Comparison of ENCODE assay signal across 15 cellular contexts in the genomic region with DNA sequence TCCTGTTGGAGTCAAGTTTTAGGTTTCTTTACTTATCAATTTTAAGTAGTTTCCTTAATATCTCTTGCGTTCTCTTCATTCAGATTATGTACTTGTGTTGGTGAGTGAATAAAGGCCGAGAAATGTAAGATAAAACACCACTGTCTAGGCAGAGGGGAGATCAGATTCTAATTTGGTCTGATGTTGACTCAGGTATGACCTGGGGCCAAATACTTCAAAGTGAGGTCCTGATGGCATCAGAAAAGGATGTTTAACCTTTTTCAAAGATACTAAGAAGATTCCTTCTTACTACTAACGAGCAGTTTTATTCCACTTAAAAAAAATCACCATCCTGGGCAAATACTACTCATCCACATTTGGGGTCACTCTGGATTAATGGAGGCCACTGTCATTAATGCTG. TPM values are rescaled to one million over a fixed set of nuclear protein-coding genes. Genes with fewer than 3 reads are reported as not detected.
A peak's percentile ranks its signal among the peaks of the same experiment; 100 is the strongest.
DNase-seq lines count a peak whose midpoint lies in the region; ATAC-seq and TF ChIP-seq lines count a peak whose summit lies in the region.
"Had no signal": no experiment of that assay in that cellular context is flagged by ENCODE, and none has a peak within 500 bp of the region (broad histone marks: within the 10 kb centered on the region; RNA-seq: fewer than 3 reads in every experiment).

No MANE protein-coding gene starts in this region.

- H3K4ac ChIP-seq in trophoblast cell (ENCODE audit: low read depth, low read length): no peak overlapping the region

- no peaks in the 10 kb centered on the region for H3K9me3 Mint-ChIP-seq in HFFc6
- no peaks in the 10 kb centered on the region for H3K9me3 Mint-ChIP-seq in central memory CD8-positive, alpha-beta T cell
- no peaks in the 10 kb centered on the region for H3K9me3 Mint-ChIP-seq in stimulated activated effector memory CD8-positive, alpha-beta T cell treated with anti-CD3 and anti-CD28 coated beads, Interleukin-12 subunit alpha, Interleukin-12 subunit beta, amount 100 ng/mL, for 72 hours
- no peaks in the 10 kb centered on the region for H3K9me3 Mint-ChIP-seq in Calu3 (ENCODE audit: low read depth, unreplicated experiment)
- H3K9me3 Mint-ChIP-seq: GM23338 had no signal

- H3K27me3 ChIP-seq in SJSA1 (replicated peaks): no peaks in the 10 kb centered on the region
- no peaks in the 10 kb centered on the region for H3K27me3 ChIP-seq in trophoblast cell (ENCODE audit: insufficient read depth, low read length)
- no peaks in the 10 kb centered on the region for H3K27me3 ChIP-seq in breast epithelium

- H2BK12ac ChIP-seq in trophoblast cell (ENCODE audit: low read length): no peak overlapping the region

- H3K79me2 ChIP-seq in trophoblast cell (ENCODE audit: control insufficient read depth, insufficient read depth, low read length, poor library complexity): no peaks in the 10 kb centered on the region

- no peak overlapping the region for H2AK5ac ChIP-seq in trophoblast cell (ENCODE audit: low read length)

- H3K36me3 Mint-ChIP-seq in HFFc6 (ENCODE audit: low read depth) (peaks cover 89% of the 10 kb centered on the region), Calu3 (ENCODE audit: insufficient read depth, unreplicated experiment) (peaks cover 48% of the 10 kb centered on the region)
- H3K36me3 Mint-ChIP-seq in central memory CD8-positive, alpha-beta T cell (ENCODE audit: insufficient read depth): peaks cover 46% of the 10 kb centered on the region
- H3K36me3 Mint-ChIP-seq in stimulated activated effector memory CD8-positive, alpha-beta T cell treated with anti-CD3 and anti-CD28 coated beads, Interleukin-12 subunit alpha, Interleukin-12 subunit beta, amount 100 ng/mL, for 72 hours: peaks cover 85% of the 10 kb centered on the region

- intact Hi-C loops in Calu3 (cut with micrococcal nuclease; ENCODE audit: unreplicated experiment) (no loop called here), breast epithelium (cut with DNase I; ENCODE audit: low total_unique reads) (no loop called here)

- no TSS peak for BruUV-seq in Calu3 (replicated peaks; lab: Mats Ljungman, UMichigan)

- H3K4me2 ChIP-seq in trophoblast cell (ENCODE audit: low read length): no peak overlapping the region
- H3K4me2 ChIP-seq: GM23338 had no signal

- H3K9me3 ChIP-seq in SJSA1 (replicated peaks) (no peaks in the 10 kb centered on the region), trophoblast cell (ENCODE audit: insufficient read depth, low read depth, low read length) (peaks cover 3% of the 10 kb centered on the region), breast epithelium (no peaks in the 10 kb centered on the region)
- H3K9me3 ChIP-seq: HAP-1 had no signal

- no peak overlapping the region for H3K9ac ChIP-seq in trophoblast cell (ENCODE audit: low read length)

- no peak overlapping the region for H2AFZ ChIP-seq in trophoblast cell (ENCODE audit: insufficient read depth, low read length, poor library complexity)
- H2AFZ ChIP-seq: GM23338 had no signal

- H3K4me1 ChIP-seq in SJSA1 (replicated peaks): peaks cover 55% of the 10 kb centered on the region
- peaks cover 0 to 2% of the 10 kb centered on the region in 2 experiments for H3K4me1 ChIP-seq in trophoblast cell (ENCODE audit: control insufficient read depth in 1 of 2, insufficient read depth in 2 of 2, low read length in 2 of 2)
- no peaks in the 10 kb centered on the region for H3K4me1 ChIP-seq in breast epithelium
- H3K4me1 ChIP-seq: HAP-1 had no signal

- H2BK120ac ChIP-seq in trophoblast cell (ENCODE audit: insufficient read depth, low read length, poor library complexity): no peak overlapping the region

- H3K4me3 ChIP-seq in SJSA1: no peak overlapping the region
- no peak overlapping the region for H3K4me3 ChIP-seq in trophoblast cell (ENCODE audit: low read depth, low read length)
- no peak overlapping the region for H3K4me3 ChIP-seq in breast epithelium
- H3K4me3 ChIP-seq: GM23338, HAP-1 had no signal

- DNase-seq in HFFc6 (no peak), SJSA1 (ENCODE audit: low read depth in 1 of 2, low spot score in 2 of 2) (no peak), trophoblast cell (peak; percentile 81 to 93), Calu3 (no peak), breast epithelium (ENCODE audit: low spot score in 2 of 2) (no peak)
- DNase-seq in central memory CD8-positive, alpha-beta T cell (ENCODE audit: low spot score in 2 of 2): no peak
- no peak for DNase-seq in stimulated activated effector memory CD8-positive, alpha-beta T cell treated with anti-CD3 and anti-CD28 coated beads, Interleukin-12 subunit alpha, Interleukin-12 subunit beta, amount 100 ng/mL, for 72 hours (ENCODE audit: low spot score in 2 of 2)
- DNase-seq: C1 segment of cervical spinal cord; CD4-positive, alpha-beta memory T cell; COR-L47; DMS153; DND-41 had no signal

- no CpG with 5 or more reads among the region's 3 CpGs for WGBS in trophoblast cell (ENCODE audit: extremely low coverage, insufficient coverage, insufficient read length)

- no peak for ATAC-seq in central memory CD8-positive, alpha-beta T cell (replicated peaks; ENCODE audit: extremely low read depth, poor library complexity, severe bottlenecking)
- ATAC-seq in stimulated activated effector memory CD8-positive, alpha-beta T cell treated with anti-CD3 and anti-CD28 coated beads, Interleukin-12 subunit alpha, Interleukin-12 subunit beta, amount 100 ng/mL, for 72 hours: no peak
- no peak for ATAC-seq in GM21717 (IDR thresholded peaks at IDR 0.05; ENCODE audit: unreplicated experiment)
- ATAC-seq: GM23338 had no signal

- H3K23ac ChIP-seq in trophoblast cell (ENCODE audit: low read length): no peak overlapping the region

- CTCF ChIA-PET in Calu3 (lab: Charles Lee): no interaction called here

- H3K27ac Mint-ChIP-seq in HFFc6 (peak overlapping the region; percentile 97), Calu3 (ENCODE audit: unreplicated experiment) (no peak overlapping the region)
- H3K27ac Mint-ChIP-seq in central memory CD8-positive, alpha-beta T cell (ENCODE audit: low read depth): peak overlapping the region; percentile 22
- no peak overlapping the region for H3K27ac Mint-ChIP-seq in stimulated activated effector memory CD8-positive, alpha-beta T cell treated with anti-CD3 and anti-CD28 coated beads, Interleukin-12 subunit alpha, Interleukin-12 subunit beta, amount 100 ng/mL, for 72 hours
- H3K27ac Mint-ChIP-seq: GM23338 had no signal

- H4K8ac ChIP-seq in trophoblast cell (ENCODE audit: low read depth, low read length): no peak overlapping the region

- no peaks in the 10 kb centered on the region for H3K79me1 ChIP-seq in trophoblast cell (ENCODE audit: low read length)

- TF ChIP-seq POLR2A in breast epithelium (IDR thresholded peaks at IDR 0.05): no peak

- H3K18ac ChIP-seq in trophoblast cell (ENCODE audit: low read length): no peak overlapping the region

- TF ChIP-seq CTCF in HFFc6 (IDR thresholded peaks at IDR 0.05) (no peak), Calu3 (IDR thresholded peaks at IDR 0.05; ENCODE audit: unreplicated experiment) (no peak), breast epithelium (IDR thresholded peaks at IDR 0.05) (no peak)

- H3K4me1 Mint-ChIP-seq in HFFc6 (ENCODE audit: low read depth): peaks cover 99% of the 10 kb centered on the region
- no peaks in the 10 kb centered on the region for H3K4me1 Mint-ChIP-seq in central memory CD8-positive, alpha-beta T cell
- peaks cover 11% of the 10 kb centered on the region for H3K4me1 Mint-ChIP-seq in stimulated activated effector memory CD8-positive, alpha-beta T cell treated with anti-CD3 and anti-CD28 coated beads, Interleukin-12 subunit alpha, Interleukin-12 subunit beta, amount 100 ng/mL, for 72 hours
- H3K4me1 Mint-ChIP-seq in Calu3 (ENCODE audit: low read depth, unreplicated experiment): peaks cover 3% of the 10 kb centered on the region
- H3K4me1 Mint-ChIP-seq: CD4-positive, alpha-beta memory T cell had no signal

- H3K14ac ChIP-seq in trophoblast cell (ENCODE audit: low read length): no peak overlapping the region

- H3K27me3 Mint-ChIP-seq in HFFc6 (ENCODE audit: insufficient read depth) (peaks cover 6% of the 10 kb centered on the region), Calu3 (ENCODE audit: unreplicated experiment) (no peaks in the 10 kb centered on the region)
- H3K27me3 Mint-ChIP-seq in central memory CD8-positive, alpha-beta T cell: no peaks in the 10 kb centered on the region
- H3K27me3 Mint-ChIP-seq: CD4-positive, alpha-beta memory T cell had no signal

- no peak overlapping the region for H2BK5ac ChIP-seq in trophoblast cell (ENCODE audit: low read depth, low read length, poor library complexity)

- H4K12ac ChIP-seq in trophoblast cell (ENCODE audit: low read depth, low read length): no peak overlapping the region

- no peak overlapping the region for H4K91ac ChIP-seq in trophoblast cell (ENCODE audit: low read depth, low read length)

- H3K36me3 ChIP-seq in SJSA1 (peaks cover 95% of the 10 kb centered on the region), trophoblast cell (ENCODE audit: control insufficient read depth in 1 of 2, insufficient read depth in 2 of 2, low read length in 2 of 2) (peaks cover 14 to 36% of the 10 kb centered on the region in 2 experiments), breast epithelium (peaks cover 19% of the 10 kb centered on the region)

- H3K27ac ChIP-seq in SJSA1: peak overlapping the region; percentile 1; the same call in 1 of the 2 replicates
- no peak overlapping the region for H3K27ac ChIP-seq in trophoblast cell (ENCODE audit: low read depth, low read length)
- H3K27ac ChIP-seq in breast epithelium: no peak overlapping the region

- H3K4me3 Mint-ChIP-seq in HFFc6 (peak overlapping the region; percentile 6), Calu3 (ENCODE audit: low read depth, unreplicated experiment) (no peak overlapping the region)
- no peak overlapping the region for H3K4me3 Mint-ChIP-seq in central memory CD8-positive, alpha-beta T cell
- H3K4me3 Mint-ChIP-seq in stimulated activated effector memory CD8-positive, alpha-beta T cell treated with anti-CD3 and anti-CD28 coated beads, Interleukin-12 subunit alpha, Interleukin-12 subunit beta, amount 100 ng/mL, for 72 hours: no peak overlapping the region
- H3K4me3 Mint-ChIP-seq: CD4-positive, alpha-beta memory T cell; GM23338 had no signal

RNA-seq across cellular contexts. Expression of gene APPL2, which starts 26.9 kb away (rescaled TPM):
- 10 to 100 TPM; 67.9 to 98.4 (median 87.8) TPM for total RNA-seq in HFFc6 (2021; fragmentation: NEBNext Ultra II Directional; extraction: Animal tissue kit (Norgen Biotek cat#: 25700))
- total RNA-seq in SJSA1 (2014; rRNA removed; shearing (Covaris generic)): 519 and 584 TPM in 2 replicates
- polyA plus RNA-seq in trophoblast cell (2013): 16.8 and 18.0 TPM in 2 replicates
- 35.9 and 45.8 TPM in 2 replicates for total RNA-seq in Calu3 (2022)
- 100 to 1,000 TPM in 1 of 3 donors, 10 to 100 TPM in 2; 73.0 to 130 (median 89.1) TPM for total RNA-seq in breast epithelium

Comparison
In these comparisons a context has a peak if more than half of its experiments do, and no peak if none do; other contexts are left out.
1. DNase-seq: peak in trophoblast cell (2 of 2); none in HFFc6 (single experiment), SJSA1 (0 of 2), central memory CD8-positive, alpha-beta T cell (0 of 2), stimulated activated effector memory CD8-positive, alpha-beta T cell treated with anti-CD3 and anti-CD28 coated beads, Interleukin-12 subunit alpha, Interleukin-12 subunit beta, amount 100 ng/mL, for 72 hours (0 of 2), Calu3 (single experiment) and breast epithelium (0 of 2).
2. H3K27ac Mint-ChIP-seq: peak in HFFc6 (single experiment) and central memory CD8-positive, alpha-beta T cell (single experiment); none in stimulated activated effector memory CD8-positive, alpha-beta T cell treated with anti-CD3 and anti-CD28 coated beads, Interleukin-12 subunit alpha, Interleukin-12 subunit beta, amount 100 ng/mL, for 72 hours (single experiment) and Calu3 (single experiment).